Comparison of ENCODE assay signal across 12 cellular contexts in genomic region chr3:188469228-188469885, GRCh38.
DNase-seq lines count a peak whose midpoint lies in the region; ATAC-seq and TF ChIP-seq lines count a peak whose summit lies in the region.
"Had no signal": no experiment of that assay in that cellular context is flagged by ENCODE, and none has a peak within 500 bp of the region (broad histone marks: within the 10 kb centered on the region; RNA-seq: fewer than 3 reads in every experiment).

No MANE protein-coding gene starts in this region.

- H3K9me3 ChIP-seq in psoas muscle: no peaks in the 10 kb centered on the region
- no peaks in the 10 kb centered on the region for H3K9me3 ChIP-seq in CD8-positive, alpha-beta memory T cell (ENCODE audit: low read length)
- H3K9me3 ChIP-seq: pancreas, upper lobe of left lung had no signal

- H3K27ac ChIP-seq in angular gyrus (ENCODE audit: low read depth, low read length) (peak overlapping the region; percentile 44), psoas muscle (peak overlapping the region; percentile 48)
- H3K27ac ChIP-seq in CD8-positive, alpha-beta memory T cell (ENCODE audit: low read depth, low read length): no peak overlapping the region
- H3K27ac ChIP-seq: foreskin keratinocyte, pancreas had no signal

- H3K27me3 ChIP-seq in psoas muscle (ENCODE audit: insufficient read depth in 3 of 3, low read length in 2 of 3): no peaks in the 10 kb centered on the region
- H3K27me3 ChIP-seq in CD8-positive, alpha-beta memory T cell (ENCODE audit: insufficient read depth, low read length, poor library complexity, severe bottlenecking): no peaks in the 10 kb centered on the region
- H3K27me3 ChIP-seq: foreskin keratinocyte, pancreas, upper lobe of left lung had no signal

- H3K27ac Mint-ChIP-seq in CD8-positive, alpha-beta memory T cell: no peak overlapping the region

- H3K4me3 ChIP-seq in AG10803 (ENCODE audit: low read length) (no peak overlapping the region), psoas muscle (no peak overlapping the region)
- no peak overlapping the region for H3K4me3 ChIP-seq in CD8-positive, alpha-beta memory T cell (ENCODE audit: low read length)
- H3K4me3 ChIP-seq: pancreas, upper lobe of left lung had no signal

- no peaks in the 10 kb centered on the region for H3K9me3 Mint-ChIP-seq in CD8-positive, alpha-beta memory T cell

- peaks cover 31% of the 10 kb centered on the region for H3K4me1 ChIP-seq in psoas muscle
- no peaks in the 10 kb centered on the region for H3K4me1 ChIP-seq in CD8-positive, alpha-beta memory T cell (ENCODE audit: insufficient read depth, low read length)

- peaks cover 0 to 6% (median 0%) of the 10 kb centered on the region in 3 donors for H3K4me1 Mint-ChIP-seq in CD8-positive, alpha-beta memory T cell

- no peak for TF ChIP-seq CTCF in AG10803 (conservative IDR thresholded peaks at IDR 0.05; ENCODE audit: low read length)
- TF ChIP-seq CTCF in psoas muscle (IDR thresholded peaks at IDR 0.05): no peak

- DNase-seq in AG10803 (ENCODE audit: low read depth) (peak; percentile 78), foreskin melanocyte (peak; percentile 98), psoas muscle (no peak), SW480 (ENCODE audit: low spot score) (no peak), GOT3 (lab: John Stamatoyannopoulos, UW) (no peak)
- no peak for DNase-seq in CD8-positive, alpha-beta memory T cell
- DNase-seq: activated T-cell treated with anti-CD3 and anti-CD28 coated beads, Interleukin-2, amount 50 U/mL, for 48 hours; foreskin keratinocyte; pancreas had no signal

- 58 to 76% (median 68%) methylated on average over 10 of the region's 10 CpGs for WGBS in psoas muscle, 3 donors

- ATAC-seq in psoas muscle (peak; percentile 27 to 74 (median 64)), HG03045 (IDR thresholded peaks at IDR 0.05; ENCODE audit: unreplicated experiment) (no peak)
- ATAC-seq: foreskin keratinocyte had no signal

- H3K4me3 Mint-ChIP-seq in CD8-positive, alpha-beta memory T cell: no peak overlapping the region

- peaks cover 0 to 1% of the 10 kb centered on the region in 2 donors for H3K27me3 Mint-ChIP-seq in CD8-positive, alpha-beta memory T cell

- CTCF ChIA-PET in CD8-positive, alpha-beta memory T cell (lab: Charles Lee): interaction anchor here (1.0 kb wide), 1 partner anchor 729 kb away, joined by 4 read pairs; no protein-coding TSS in a partner anchor

- H3K36me3 ChIP-seq in psoas muscle (ENCODE audit: insufficient read depth in 1 of 2, low read depth in 1 of 2): no peaks in the 10 kb centered on the region
- no peaks in the 10 kb centered on the region for H3K36me3 ChIP-seq in CD8-positive, alpha-beta memory T cell (ENCODE audit: insufficient read depth, low read length)
- H3K36me3 ChIP-seq: pancreas, upper lobe of left lung had no signal

- H3K36me3 Mint-ChIP-seq in CD8-positive, alpha-beta memory T cell: peaks cover 7 to 15% (median 8%) of the 10 kb centered on the region in 3 donors

- POLR2A ChIA-PET in CD8-positive, alpha-beta memory T cell (lab: Charles Lee): no interaction called here

- intact Hi-C loops in psoas muscle (cut with DNase I): loop anchor here in 1 of 2 donors (5.0 kb wide), 1 partner anchor 72 kb away; no protein-coding TSS in a partner anchor

Comparison
In these comparisons a context has a peak if more than half of its experiments do, and no peak if none do; other contexts are left out.
1. DNase-seq: peak in AG10803 (single experiment) and foreskin melanocyte (single experiment); none in psoas muscle (0 of 2), SW480 (single experiment), GOT3 (single experiment) and CD8-positive, alpha-beta memory T cell (0 of 5).